ENCODE assay signal across 9 cellular contexts in the genomic region with DNA sequence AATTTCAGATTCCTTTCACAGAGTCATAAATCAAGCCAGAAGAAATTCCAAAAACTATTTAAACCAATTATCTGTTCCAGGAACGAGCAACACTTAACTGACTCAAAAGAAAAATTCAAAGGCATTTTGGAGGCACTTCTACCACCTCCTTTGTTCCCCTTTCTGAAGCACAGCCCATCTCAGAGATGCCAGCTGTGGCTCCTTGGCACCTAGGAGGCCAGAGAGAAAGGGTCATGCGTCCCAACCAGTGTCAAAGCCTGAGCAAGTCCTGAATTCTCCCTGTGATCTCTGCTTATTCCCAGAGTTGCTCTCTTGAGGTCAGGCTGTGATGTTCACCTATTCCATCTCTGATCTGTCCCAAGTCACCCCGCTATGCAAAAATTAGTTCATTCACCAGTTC.
"Had no signal": no experiment of that assay in that cellular context is flagged by ENCODE, and none has a peak within 500 bp of the region (broad histone marks: within the 10 kb centered on the region; RNA-seq: fewer than 3 reads in every experiment).

No MANE protein-coding gene starts in this region.

- H3K9ac ChIP-seq: KMS-11 had no signal

- H3K9me3 Mint-ChIP-seq: IgD-negative memory B cell had no signal

- ATAC-seq: HepG2, K562 had no signal

- H3K4me3 Mint-ChIP-seq: IgD-negative memory B cell had no signal

- DNase-seq: IMR-90, KBM-7, KG1 had no signal

- H3K27me3 Mint-ChIP-seq: IgD-negative memory B cell had no signal

- H3K4me3 ChIP-seq: K562 had no signal

- H3K4me2 ChIP-seq: KMS-11 had no signal

- H3K27ac ChIP-seq: HL-60, KMS-11 had no signal

- FAIRE-seq: HepG2, HTR-8/SVneo, K562 had no signal

- H3K27ac Mint-ChIP-seq: IgD-negative memory B cell had no signal
